In genomic region chr6:411402-412145, GRCh38 we compare ENCODE assay signal across 15 cellular contexts. TPM values are rescaled to one million over a fixed set of nuclear protein-coding genes. Genes with fewer than 3 reads are reported as not detected.
DNase-seq lines count a peak whose midpoint lies in the region; ATAC-seq, FAIRE-seq and TF ChIP-seq lines count a peak whose summit lies in the region.
"Had no signal": no experiment of that assay in that cellular context is flagged by ENCODE, and none has a peak within 500 bp of the region (broad histone marks: within the 10 kb centered on the region; RNA-seq: fewer than 3 reads in every experiment).

No MANE protein-coding gene starts in this region.

- H3K4me2 ChIP-seq in PC-3 (ENCODE audit: low read length) = peak overlapping the region; percentile 32; the same call in 1 of the 2 replicates

- no peaks in the 10 kb centered on the region for H4K20me1 ChIP-seq in PC-3 (ENCODE audit: low read length)

- intact Hi-C loops in PC-3 (cut with micrococcal nuclease) = no loop called here

- in situ Hi-C loops in GM18951 (cut with MboI; ENCODE audit: low sequenced_read_pairs, unreplicated experiment) = no loop called here

- H3F3A ChIP-seq in PC-3 (ENCODE audit: low read length, unreplicated experiment) = no peaks in the 10 kb centered on the region

- H3K4me1 ChIP-seq in PC-3 (ENCODE audit: insufficient read depth, low read length) = peaks cover 5% of the 10 kb centered on the region

- CTCF ChIA-PET in PC-3 (lab: Charles Lee) = interaction anchor here (0.6 kb wide), 1 partner anchor 223 kb away, joined by 3 read pairs; no protein-coding TSS in a partner anchor

- no peaks in the 10 kb centered on the region for H3K9me2 ChIP-seq in PC-3 (replicated peaks; ENCODE audit: low read length)

- peaks cover 51% of the 10 kb centered on the region for H3K27me3 ChIP-seq in PC-3 (ENCODE audit: low read length)
- H3K27me3 ChIP-seq: cardiac muscle cell had no signal

- no peaks in the 10 kb centered on the region for H3K27me3 Mint-ChIP-seq in glutamatergic neuron (ENCODE audit: unreplicated experiment)

- ATAC-seq in PC-3 (peak; percentile 85), GM18502 (IDR thresholded peaks at IDR 0.05; ENCODE audit: poor library complexity, unreplicated experiment) (no peak), HG03378 (IDR thresholded peaks at IDR 0.05; ENCODE audit: unreplicated experiment) (no peak)

- no peak overlapping the region for H3K27ac ChIP-seq in PC-3 (ENCODE audit: low read length)
- H3K27ac ChIP-seq: cardiac muscle cell had no signal

- no peaks in the 10 kb centered on the region for H3K9me3 ChIP-seq in PC-3 (ENCODE audit: low read length)

- no peak overlapping the region for H3K27ac Mint-ChIP-seq in glutamatergic neuron (ENCODE audit: unreplicated experiment)

- POLR2A ChIA-PET in PC-3 (lab: Charles Lee; ENCODE audit: unreplicated experiment) = no interaction called here

- H3K79me2 ChIP-seq in PC-3 (ENCODE audit: low read length) = no peaks in the 10 kb centered on the region

- no peaks in the 10 kb centered on the region for H3K36me3 ChIP-seq in PC-3 (ENCODE audit: low read depth, low read length)
- H3K36me3 ChIP-seq: cardiac muscle cell had no signal

- no peak overlapping the region for H3K4me3 ChIP-seq in PC-3 (ENCODE audit: low read length)
- H3K4me3 ChIP-seq: cardiac muscle cell had no signal

- peaks cover 3% of the 10 kb centered on the region for H3K9me3 Mint-ChIP-seq in glutamatergic neuron (ENCODE audit: unreplicated experiment)

- H3K4me1 Mint-ChIP-seq in glutamatergic neuron (ENCODE audit: low read depth, unreplicated experiment) = peaks cover 7% of the 10 kb centered on the region

- peak overlapping the region; percentile 16 for H3K4me3 Mint-ChIP-seq in glutamatergic neuron (ENCODE audit: unreplicated experiment)

- TF ChIP-seq CTCF in PC-3 (conservative IDR thresholded peaks at IDR 0.05; ENCODE audit: low read depth, low read length) (no peak), glutamatergic neuron (IDR thresholded peaks at IDR 0.05; ENCODE audit: partially characterized antibody, unreplicated experiment) (no peak)

- H3K36me3 Mint-ChIP-seq in glutamatergic neuron (ENCODE audit: unreplicated experiment) = peaks cover 6% of the 10 kb centered on the region

- TF ChIP-seq POLR2A in GM18951 (IDR thresholded peaks at IDR 0.05; ENCODE audit: extremely low read depth, insufficient read depth, insufficient read length) (peak; percentile 54), H54 (IDR thresholded peaks at IDR 0.05; ENCODE audit: low read depth, low read length) (no peak)

- DNase-seq in NCI-H748 (lab: John Stamatoyannopoulos, UW; ENCODE audit: unreplicated experiment) (peak; percentile 54), NCI-H748 treated with DMSO at 0.1 percent for 48 hours (lab: John Stamatoyannopoulos, UW) (no peak), PC-3 (peak; percentile 64), glutamatergic neuron (no peak), H54 (ENCODE audit: insufficient read length, low spot score) (no peak)
- DNase-seq: islet precursor cell; stimulated activated CD4-positive, alpha-beta T cell treated with anti-CD3 and anti-CD28 coated beads, Interleukin-12 subunit alpha, Interleukin-12 subunit beta, amount 100 ng/mL, for 4 hours; trophoblast cell had no signal

- H2AFZ ChIP-seq in PC-3 (ENCODE audit: low read length) = no peak overlapping the region

- FAIRE-seq in H54 (lab: Jason Lieb, UNC) = no peak
- FAIRE-seq: endometrium had no signal

- no TSS peak for BruUV-seq in PC-3 (replicated peaks; lab: Mats Ljungman, UMichigan)

- no peak overlapping the region for H3K9ac ChIP-seq in PC-3 (ENCODE audit: low read length)

RNA-seq across cellular contexts. Expression of gene IRF4, which starts 20.0 kb away (rescaled TPM):
- total RNA-seq in PC-3 (2014; rRNA removed) (0.15 TPM in 1 of 2 replicates, not detected in the other), glutamatergic neuron (ENCODE audit: unreplicated experiment) (0.37 TPM)
- total RNA-seq: cardiac muscle cell, glomerular endothelial cell, HT-29 had no signal

Comparison
In these comparisons a context has a peak if more than half of its experiments do, and no peak if none do; other contexts are left out.
1. DNase-seq: peak in NCI-H748 (single experiment) and PC-3 (single experiment); none in NCI-H748 treated with DMSO at 0.1 percent for 48 hours (single experiment), glutamatergic neuron (single experiment) and H54 (single experiment).